In the genomic region with DNA sequence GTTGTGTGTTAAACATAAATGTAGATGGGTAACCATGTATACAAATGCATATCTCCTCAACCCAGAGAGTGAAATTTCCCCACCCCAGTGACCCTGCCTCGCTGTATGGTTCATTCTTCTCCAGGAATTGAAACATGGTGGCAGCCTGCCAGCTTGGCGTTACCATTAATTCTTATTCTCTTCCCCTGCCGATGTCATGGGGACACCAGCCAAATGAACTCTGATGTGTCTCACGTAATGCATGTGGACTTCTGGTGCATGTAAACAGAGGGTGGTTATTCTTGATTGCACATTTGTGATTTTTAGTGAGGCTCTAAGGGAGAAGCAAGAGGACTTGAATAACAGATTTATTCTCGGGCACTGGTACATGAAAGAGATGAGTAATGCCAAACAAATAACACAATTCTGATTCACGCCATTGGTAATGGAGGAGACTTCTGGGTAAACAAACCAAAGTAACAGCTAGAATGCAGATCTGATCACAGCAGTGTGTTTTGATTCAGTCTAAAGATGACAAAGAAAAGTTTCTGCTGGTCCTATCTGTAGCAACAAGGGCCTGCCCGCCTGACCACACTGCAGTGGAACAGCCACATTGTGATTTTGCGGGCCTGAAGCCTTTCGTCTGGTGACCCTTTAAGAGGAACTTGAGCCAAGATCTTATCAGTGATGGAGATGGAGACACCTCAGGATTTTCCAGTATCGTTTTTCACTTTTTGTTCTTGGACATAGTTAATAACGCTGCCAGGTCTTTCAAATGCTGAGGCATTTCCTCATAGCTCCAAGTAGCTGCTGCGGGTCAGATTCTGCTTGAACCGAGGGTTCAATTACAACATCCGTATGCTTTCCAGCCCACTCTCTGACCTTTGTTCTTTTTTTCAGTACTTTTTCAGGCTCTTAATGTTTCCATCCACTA, we compare ENCODE assay signal across 8 cellular contexts.
A peak's percentile ranks its signal among the peaks of the same experiment; 100 is the strongest.
DNase-seq lines count a peak whose midpoint lies in the region; ATAC-seq and TF ChIP-seq lines count a peak whose summit lies in the region.

No MANE protein-coding gene starts in this region.

- H3K27ac Mint-ChIP-seq in activated naive CD8-positive, alpha-beta T cell treated with anti-CD3 and anti-CD28 coated beads, Interleukin-2, amount 50 U/mL, for 24 hours: no peak overlapping the region

- peak; percentile 60 for DNase-seq in ACHN
- peak; percentile 97 for DNase-seq in MG63
- peak in 3 of 10 donors; percentile 25 to 44 (median 28) for DNase-seq in dorsolateral prefrontal cortex
- DNase-seq in activated naive CD8-positive, alpha-beta T cell treated with anti-CD3 and anti-CD28 coated beads, Interleukin-2, amount 50 U/mL, for 24 hours: no peak
- DNase-seq in iPS-NIHi11 (ENCODE audit: low spot score): no peak

- H3K4me3 ChIP-seq in MG63 (peak overlapping the region; percentile 4; the same call in 1 of the 2 replicates), dorsolateral prefrontal cortex (peak overlapping the region in 13 of 59 donors; percentile 0 to 48 (median 13)), mucosa of rectum (ENCODE audit: low read length in 2 of 2) (no peak overlapping the region)

- in situ Hi-C loops in ACHN (cut with HindIII; ENCODE audit: low pct_ligation_motif_present, low pct_unique_long_range_greater_than_20kb, low sequenced_read_pairs): no loop called here

- H3K4me1 Mint-ChIP-seq in activated naive CD8-positive, alpha-beta T cell treated with anti-CD3 and anti-CD28 coated beads, Interleukin-2, amount 50 U/mL, for 24 hours: no peaks in the 10 kb centered on the region

- H3K9ac ChIP-seq in mucosa of rectum (ENCODE audit: low read depth in 1 of 2, low read length in 2 of 2): no peak overlapping the region

- no peak overlapping the region for H3K4me3 Mint-ChIP-seq in activated naive CD8-positive, alpha-beta T cell treated with anti-CD3 and anti-CD28 coated beads, Interleukin-2, amount 50 U/mL, for 24 hours

- ATAC-seq in GM21786 (IDR thresholded peaks at IDR 0.05; ENCODE audit: unreplicated experiment): no peak
- no peak for ATAC-seq in activated naive CD8-positive, alpha-beta T cell treated with anti-CD3 and anti-CD28 coated beads, Interleukin-2, amount 50 U/mL, for 24 hours
- no peak for ATAC-seq in GM19328 (IDR thresholded peaks at IDR 0.05; ENCODE audit: unreplicated experiment)

- peaks cover 42% of the 10 kb centered on the region for H3K36me3 Mint-ChIP-seq in activated naive CD8-positive, alpha-beta T cell treated with anti-CD3 and anti-CD28 coated beads, Interleukin-2, amount 50 U/mL, for 24 hours (ENCODE audit: low read depth)

- no peak for TF ChIP-seq CTCF in dorsolateral prefrontal cortex (IDR thresholded peaks at IDR 0.05 in 54 of 56, conservative IDR thresholded peaks at IDR 0.05 in 2 of 56; ENCODE audit: low read depth in 1 of 56, partially characterized antibody in 56 of 56)

- H3K9me3 ChIP-seq in MG63 (peaks cover 3% of the 10 kb centered on the region; the same call in 1 of the 2 replicates), mucosa of rectum (ENCODE audit: control insufficient read depth in 2 of 2, low read length in 2 of 2) (no peaks in the 10 kb centered on the region)

- H3K27me3 ChIP-seq in MG63 (no peaks in the 10 kb centered on the region), dorsolateral prefrontal cortex (no peaks in the 10 kb centered on the region), mucosa of rectum (ENCODE audit: control insufficient read depth in 2 of 2, insufficient read depth in 2 of 2, low read length in 2 of 2) (no peaks in the 10 kb centered on the region)

- intact Hi-C loops in dorsolateral prefrontal cortex (cut with DNase I): loop anchor here in 1 of 2 donors (5.0 kb wide), 1 partner anchor 46 kb away; no protein-coding TSS in a partner anchor

- H3K36me3 ChIP-seq in MG63: peaks cover 41% of the 10 kb centered on the region
- no peaks in the 10 kb centered on the region for H3K36me3 ChIP-seq in mucosa of rectum (ENCODE audit: control insufficient read depth in 2 of 2, insufficient read depth in 2 of 2, low read length in 2 of 2)

- H3K4me1 ChIP-seq in mucosa of rectum (ENCODE audit: control insufficient read depth in 2 of 2, insufficient read depth in 2 of 2, low read length in 2 of 2): no peaks in the 10 kb centered on the region

- no peaks in the 10 kb centered on the region for H3K27me3 Mint-ChIP-seq in activated naive CD8-positive, alpha-beta T cell treated with anti-CD3 and anti-CD28 coated beads, Interleukin-2, amount 50 U/mL, for 24 hours

- H3K9me3 Mint-ChIP-seq in activated naive CD8-positive, alpha-beta T cell treated with anti-CD3 and anti-CD28 coated beads, Interleukin-2, amount 50 U/mL, for 24 hours: peaks cover 9% of the 10 kb centered on the region

- H3K27ac ChIP-seq in dorsolateral prefrontal cortex (peak overlapping the region; percentile 9 to 93 (median 81)), mucosa of rectum (ENCODE audit: low read depth in 2 of 2, low read length in 2 of 2) (peak overlapping the region; percentile 66 to 67)

Comparison
In these comparisons a context has a peak if more than half of its experiments do, and no peak if none do; other contexts are left out.
1. DNase-seq: peak in ACHN (single experiment) and MG63 (single experiment); none in activated naive CD8-positive, alpha-beta T cell treated with anti-CD3 and anti-CD28 coated beads, Interleukin-2, amount 50 U/mL, for 24 hours (single experiment) and iPS-NIHi11 (single experiment).